In genomic region chr15:82663186-82663600, GRCh38 we compare ENCODE assay signal across 8 cellular contexts. TPM values are rescaled to one million over a fixed set of nuclear protein-coding genes. Genes with fewer than 3 reads are reported as not detected.
DNase-seq lines count a peak whose midpoint lies in the region; ATAC-seq and TF ChIP-seq lines count a peak whose summit lies in the region.

No MANE protein-coding gene starts in this region.

- TF ChIP-seq CTCF in foreskin fibroblast (IDR thresholded peaks at IDR 0.05; ENCODE audit: low read depth, low read length) (no peak), spleen (IDR thresholded peaks at IDR 0.05 in 8 of 11, conservative IDR thresholded peaks at IDR 0.05 in 3 of 11) (no peak)

- DNase-seq in CD1c-positive myeloid dendritic cell (ENCODE audit: extremely low spot score) (peak; percentile 31), HuH-7 (ENCODE audit: low spot score) (peak; percentile 84), foreskin fibroblast (peak; percentile 29 to 70), spleen (no peak), NCI-H187 (lab: John Stamatoyannopoulos, UW) (no peak)
- DNase-seq in activated CD4-positive, alpha-beta T cell treated with anti-CD3 and anti-CD28 coated beads, Interleukin-2, amount 50 U/mL, for 1 hour, result peak; percentile 52
- peak; percentile 39 for DNase-seq in stimulated activated CD4-positive, alpha-beta T cell treated with anti-CD3 and anti-CD28 coated beads, Interleukin-4, amount 100 ng/mL, for 24 hours

- no peak for ATAC-seq in GM18517 (IDR thresholded peaks at IDR 0.05; ENCODE audit: unreplicated experiment)

- H3K36me3 ChIP-seq in spleen, result no peaks in the 10 kb centered on the region

- no peaks in the 10 kb centered on the region for H3K4me1 ChIP-seq in spleen

- intact Hi-C loops in spleen (cut with DNase I; ENCODE audit: low total_unique reads), result no loop called here

- no peaks in the 10 kb centered on the region for H3K9me3 ChIP-seq in spleen

- peaks cover 0 to 35% (median 0%) of the 10 kb centered on the region in 7 donors for H3K27me3 ChIP-seq in spleen (replicated peaks in 1 of 7)

- TF ChIP-seq POLR2A in spleen (IDR thresholded peaks at IDR 0.05), result no peak

- WGBS in spleen, 5 donors, result 8 to 31% (median 25%) methylated on average over 4 of the region's 4 CpGs

- H3K4me3 ChIP-seq in foreskin fibroblast (ENCODE audit: low read depth in 1 of 2, low read length in 2 of 2), result no peak overlapping the region
- H3K4me3 ChIP-seq in spleen, result no peak overlapping the region

- H3K27ac ChIP-seq in spleen, result no peak overlapping the region

RNA-seq across cellular contexts. Expression of gene CPEB1, which starts 16.0 kb away (rescaled TPM):
- 1 to 10 TPM in 1 of 7 donors, under 1 TPM in 6; 0.09 to 1.2 (median 0.46) TPM for total RNA-seq in spleen
- polyA plus RNA-seq in spleen, result under 1 TPM; 0.39 to 0.48 (median 0.47) TPM

RNA-seq across cellular contexts. Expression of gene AP3B2, which starts 46.5 kb away (rescaled TPM):
- total RNA-seq in spleen, result 1 to 10 TPM in 5 of 7 donors, under 1 TPM in 1, not detected in 1; 0.30 to 9.5 (median 1.5) TPM
- polyA plus RNA-seq in spleen, result under 1 TPM; 0.15 to 0.38 (median 0.22) TPM

Comparison
In these comparisons a context has a peak if more than half of its experiments do, and no peak if none do; other contexts are left out.
1. DNase-seq: peak in CD1c-positive myeloid dendritic cell (single experiment), HuH-7 (single experiment), activated CD4-positive, alpha-beta T cell treated with anti-CD3 and anti-CD28 coated beads, Interleukin-2, amount 50 U/mL, for 1 hour (single experiment), foreskin fibroblast (2 of 2) and stimulated activated CD4-positive, alpha-beta T cell treated with anti-CD3 and anti-CD28 coated beads, Interleukin-4, amount 100 ng/mL, for 24 hours (single experiment); none in spleen (single experiment) and NCI-H187 (0 of 2).